ENCODE assay signal across 7 cellular contexts in genomic region chr19:39335168-39335567, GRCh38. TPM values are rescaled to one million over a fixed set of nuclear protein-coding genes. Genes with fewer than 3 reads are reported as not detected.
A peak's percentile ranks its signal among the peaks of the same experiment; 100 is the strongest.
DNase-seq lines count a peak whose midpoint lies in the region; ATAC-seq and TF ChIP-seq lines count a peak whose summit lies in the region.

No MANE protein-coding gene starts in this region.

- H3K4me3 Mint-ChIP-seq in stimulated activated naive B cell treated with anti-CD40 and anti-IgM and Interleukin-4, amounts not matched to agents 10 μg/mL and 1 μg/mL and 100 μg/mL, for 72 hours: peak overlapping the region; percentile 99 to 100

- H3K4me3 ChIP-seq in Peyer's patch: peak overlapping the region; percentile 54 to 65 (median 58)

- H3K9me3 Mint-ChIP-seq in stimulated activated naive B cell treated with anti-CD40 and anti-IgM and Interleukin-4, amounts not matched to agents 10 μg/mL and 1 μg/mL and 100 μg/mL, for 72 hours: peaks cover 0 to 2% of the 10 kb centered on the region in 2 donors

- H3K36me3 Mint-ChIP-seq in stimulated activated naive B cell treated with anti-CD40 and anti-IgM and Interleukin-4, amounts not matched to agents 10 μg/mL and 1 μg/mL and 100 μg/mL, for 72 hours: peaks cover 9 to 15% of the 10 kb centered on the region in 2 donors

- H3K27me3 Mint-ChIP-seq in stimulated activated naive B cell treated with anti-CD40 and anti-IgM and Interleukin-4, amounts not matched to agents 10 μg/mL and 1 μg/mL and 100 μg/mL, for 72 hours: no peaks in the 10 kb centered on the region

- peaks cover 0 to 3% (median 0%) of the 10 kb centered on the region in 4 donors for H3K4me1 ChIP-seq in Peyer's patch

- no peaks in the 10 kb centered on the region for H3K36me3 ChIP-seq in Peyer's patch

- TF ChIP-seq CTCF in GM20000 (IDR thresholded peaks at IDR 0.05; ENCODE audit: extremely low read depth, missing control alignments): no peak
- TF ChIP-seq CTCF in Peyer's patch (IDR thresholded peaks at IDR 0.05): no peak

- TF ChIP-seq POLR2A in Peyer's patch (IDR thresholded peaks at IDR 0.05): no peak
- peak; percentile 43 for TF ChIP-seq POLR2A in erythroblast (IDR thresholded peaks at IDR 0.05; ENCODE audit: low read length)

- peak overlapping the region; percentile 97 for H3K27ac Mint-ChIP-seq in stimulated activated naive B cell treated with anti-CD40 and anti-IgM and Interleukin-4, amounts not matched to agents 10 μg/mL and 1 μg/mL and 100 μg/mL, for 72 hours

- no peaks in the 10 kb centered on the region for H3K27me3 ChIP-seq in Peyer's patch

- no peaks in the 10 kb centered on the region for H3K9me3 ChIP-seq in Peyer's patch

- peak; percentile 55 to 58 for ATAC-seq in stimulated activated naive B cell treated with anti-CD40 and anti-IgM and Interleukin-4, amounts not matched to agents 10 μg/mL and 1 μg/mL and 100 μg/mL, for 72 hours (replicated peaks)
- ATAC-seq in HG02610 (IDR thresholded peaks at IDR 0.05; ENCODE audit: unreplicated experiment) (no peak), HG02840 (IDR thresholded peaks at IDR 0.05; ENCODE audit: low FRiP score, unreplicated experiment) (no peak)

- peak overlapping the region; percentile 90 to 95 (median 90) for H3K27ac ChIP-seq in Peyer's patch

- peak; percentile 33 for DNase-seq in GM20000 (ENCODE audit: low spot score)
- peak in 1 of 3 donors; percentile 20 for DNase-seq in Peyer's patch
- DNase-seq in erythroblast (lab: John Stamatoyannopoulos, UW): peak; percentile 42 to 59
- DNase-seq in stimulated activated naive B cell treated with anti-CD40 and anti-IgM and Interleukin-4, amounts not matched to agents 10 μg/mL and 1 μg/mL and 100 μg/mL, for 72 hours: peak; percentile 16
- no peak for DNase-seq in NCI-H82 (lab: John Stamatoyannopoulos, UW)

- peaks cover 27 to 57% of the 10 kb centered on the region in 2 donors for H3K4me1 Mint-ChIP-seq in stimulated activated naive B cell treated with anti-CD40 and anti-IgM and Interleukin-4, amounts not matched to agents 10 μg/mL and 1 μg/mL and 100 μg/mL, for 72 hours

RNA-seq across cellular contexts. Expression of gene GMFG, which starts 0.7 kb away (rescaled TPM):
- total RNA-seq in Peyer's patch: 100 to 1,000 TPM in 1 of 4 donors, 1 to 10 TPM in 2, not detected in 1; 3.2 to 131 (median 8.6) TPM

RNA-seq across cellular contexts. Expression of gene SAMD4B, which starts 7.1 kb away (rescaled TPM):
- total RNA-seq in Peyer's patch: 100 to 1,000 TPM in 2 of 4 donors, 10 to 100 TPM in 2; 69.0 to 126 (median 91.8) TPM

RNA-seq across cellular contexts. Expression of gene LRFN1, which starts 14.5 kb away (rescaled TPM):
- total RNA-seq in Peyer's patch: under 1 TPM in 3 of 4 donors, not detected in 1; 0.18 to 0.95 (median 0.80) TPM

RNA-seq across cellular contexts. Expression of gene IFNL1, which starts 39.0 kb away (rescaled TPM):
- not detected for total RNA-seq in Peyer's patch

RNA-seq across cellular contexts. Expression of gene PAF1, which starts 55.7 kb away (rescaled TPM):
- total RNA-seq in Peyer's patch: 10 to 100 TPM; 22.2 to 47.3 (median 37.7) TPM

Comparison
In these comparisons a context has a peak if more than half of its experiments do, and no peak if none do; other contexts are left out.
1. ATAC-seq: peak in stimulated activated naive B cell treated with anti-CD40 and anti-IgM and Interleukin-4, amounts not matched to agents 10 μg/mL and 1 μg/mL and 100 μg/mL, for 72 hours (2 of 2); none in HG02610 (single experiment) and HG02840 (single experiment).